21 cellular contexts compared by ENCODE assay signal in the genomic region with DNA sequence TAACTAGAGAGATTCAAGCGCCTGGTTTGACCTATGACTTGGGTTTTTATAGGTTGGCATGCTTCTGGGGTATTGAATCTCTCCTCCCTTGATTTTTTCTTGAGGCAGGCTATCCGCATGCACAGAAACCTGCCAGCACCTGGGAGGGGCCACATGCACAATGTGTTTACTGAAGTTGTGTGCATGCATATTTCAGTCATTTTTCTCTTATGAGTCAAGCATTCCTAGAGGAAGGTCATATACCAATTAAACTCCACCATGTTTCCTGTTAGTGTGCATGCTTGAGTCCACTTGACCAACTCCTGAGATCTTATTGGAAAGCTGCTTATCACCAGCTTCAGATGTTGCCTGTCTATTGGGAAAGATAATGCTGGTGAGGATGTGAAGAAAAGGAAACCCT.
DNase-seq lines count a peak whose midpoint lies in the region; ATAC-seq, FAIRE-seq and TF ChIP-seq lines count a peak whose summit lies in the region.
"Had no signal": no experiment of that assay in that cellular context is flagged by ENCODE, and none has a peak within 500 bp of the region (broad histone marks: within the 10 kb centered on the region; RNA-seq: fewer than 3 reads in every experiment).

No MANE protein-coding gene starts in this region.

- no peaks in the 10 kb centered on the region for H3K27me3 Mint-ChIP-seq in MCF 10A (ENCODE audit: insufficient read depth, unreplicated experiment)
- no peaks in the 10 kb centered on the region for H3K27me3 Mint-ChIP-seq in astrocyte (ENCODE audit: low read depth, unreplicated experiment)
- H3K27me3 Mint-ChIP-seq: B cell had no signal

- H3K36me3 ChIP-seq in mammary epithelial cell (ENCODE audit: insufficient read depth, low read length) (no peaks in the 10 kb centered on the region), astrocyte (ENCODE audit: insufficient read depth, low read length) (no peaks in the 10 kb centered on the region), neuronal stem cell (replicated peaks in 1 of 2; ENCODE audit: control insufficient read depth in 2 of 2, insufficient read depth in 2 of 2, low read length in 2 of 2) (no peaks in the 10 kb centered on the region)

- H3K4me3 Mint-ChIP-seq in MCF 10A (ENCODE audit: unreplicated experiment): no peak overlapping the region
- H3K4me3 Mint-ChIP-seq in astrocyte (ENCODE audit: unreplicated experiment): no peak overlapping the region
- H3K4me3 Mint-ChIP-seq: B cell had no signal

- no TSS peak for BruUV-seq in mammary epithelial cell (replicated peaks; lab: Mats Ljungman, UMichigan)
- no TSS peak for BruUV-seq in MCF 10A (replicated peaks; lab: Mats Ljungman, UMichigan)

- ATAC-seq in HG02970 (IDR thresholded peaks at IDR 0.05; ENCODE audit: low FRiP score, unreplicated experiment): no peak
- ATAC-seq: GM12878, K562 had no signal

- H3K9me3 Mint-ChIP-seq in MCF 10A (ENCODE audit: unreplicated experiment) (no peaks in the 10 kb centered on the region), astrocyte (ENCODE audit: unreplicated experiment) (peaks cover 1% of the 10 kb centered on the region)

- H3K79me1 ChIP-seq in neuronal stem cell (ENCODE audit: low read depth, low read length): no peaks in the 10 kb centered on the region

- CTCF ChIA-PET in mammary epithelial cell (lab: Charles Lee; ENCODE audit: low non-redundant PET) (no interaction called here), MCF 10A (lab: Yijun Ruan, JAX) (no interaction called here)

- H2BK12ac ChIP-seq in neuronal stem cell (ENCODE audit: low read length): no peak overlapping the region

- DNase-seq in mammary epithelial cell (peak; percentile 16), MCF 10A (ENCODE audit: unreplicated experiment) (no peak), astrocyte (ENCODE audit: low read depth) (peak; percentile 46), islet precursor cell (peak; percentile 53), neuronal stem cell (ENCODE audit: low spot score) (no peak), NCI-H2081 treated with DMSO at 0.1 percent for 48 hours (lab: John Stamatoyannopoulos, UW) (no peak), SIG-M5 (lab: John Stamatoyannopoulos, UW) (no peak)
- DNase-seq: 8988T, GM23248, HCEC 1CT, MV-4-11, NCI-H1694 treated with DMSO at 0.1 percent for 48 hours, NCI-H2107, NCI-H2227 treated with DMSO at 0.1 percent for 48 hours, NCI-H510A treated with DMSO at 0.1 percent for 48 hours, NCI-H82 had no signal

- no peak overlapping the region for H3K4ac ChIP-seq in neuronal stem cell (ENCODE audit: low read length)

- H2BK120ac ChIP-seq in neuronal stem cell (ENCODE audit: low read depth, low read length): no peak overlapping the region

- POLR2A ChIA-PET in MCF 10A (lab: Yijun Ruan, JAX): no interaction called here

- H3K79me2 ChIP-seq in mammary epithelial cell (ENCODE audit: insufficient read depth, low read length) (no peaks in the 10 kb centered on the region), astrocyte (ENCODE audit: insufficient read depth, low read length) (no peaks in the 10 kb centered on the region)

- no peaks in the 10 kb centered on the region for H3K36me3 Mint-ChIP-seq in MCF 10A (ENCODE audit: insufficient read depth, unreplicated experiment)
- H3K36me3 Mint-ChIP-seq in astrocyte (ENCODE audit: low read depth, unreplicated experiment): no peaks in the 10 kb centered on the region

- H3K9ac ChIP-seq in mammary epithelial cell (ENCODE audit: insufficient read depth, low read length) (no peak overlapping the region), astrocyte (ENCODE audit: low read length) (no peak overlapping the region), neuronal stem cell (ENCODE audit: low read depth, low read length, poor library complexity) (no peak overlapping the region)
- H3K9ac ChIP-seq: GM23248 had no signal

- H3K27ac Mint-ChIP-seq in MCF 10A (ENCODE audit: low read depth, unreplicated experiment) (no peak overlapping the region), astrocyte (ENCODE audit: unreplicated experiment) (no peak overlapping the region)
- H3K27ac Mint-ChIP-seq: B cell had no signal

- H3K23ac ChIP-seq in neuronal stem cell (ENCODE audit: low read depth, low read length, poor library complexity): no peak overlapping the region

- no peak overlapping the region for H2BK15ac ChIP-seq in neuronal stem cell (ENCODE audit: low read length)

- no peak overlapping the region for H2BK5ac ChIP-seq in neuronal stem cell (ENCODE audit: low read length)

- H3K27ac ChIP-seq in mammary epithelial cell (ENCODE audit: insufficient read depth, low read depth, low read length) (no peak overlapping the region), astrocyte (ENCODE audit: low read depth, low read length) (no peak overlapping the region), neuronal stem cell (replicated peaks; ENCODE audit: low read length) (no peak overlapping the region)
- H3K27ac ChIP-seq: GM23248 had no signal

- no peak overlapping the region for H3K14ac ChIP-seq in neuronal stem cell (ENCODE audit: low read length)

- intact Hi-C loops in mammary epithelial cell (cut with micrococcal nuclease) (no loop called here), MCF 10A (cut with micrococcal nuclease) (no loop called here)

- H4K91ac ChIP-seq in neuronal stem cell (ENCODE audit: low read depth, low read length, poor library complexity): no peak overlapping the region

- dilution Hi-C loops in mammary epithelial cell (cut with HindIII; ENCODE audit: low sequenced_read_pairs): no loop called here

- no peak overlapping the region for H4K8ac ChIP-seq in neuronal stem cell (ENCODE audit: low read depth, low read length)

- H3K9me3 ChIP-seq in mammary epithelial cell (replicated peaks; ENCODE audit: insufficient read depth, low read length) (peaks cover 15% of the 10 kb centered on the region), astrocyte (ENCODE audit: insufficient read depth, low read depth, low read length) (no peaks in the 10 kb centered on the region), neuronal stem cell (replicated peaks in 1 of 2; ENCODE audit: control insufficient read depth in 2 of 2, insufficient read depth in 1 of 2, low read depth in 1 of 2, low read length in 2 of 2) (no peaks in the 10 kb centered on the region)

- no peak overlapping the region for H2AK5ac ChIP-seq in neuronal stem cell (ENCODE audit: low read depth, low read length)

- no peak for FAIRE-seq in astrocyte (lab: Jason Lieb, UNC)
- FAIRE-seq: GM12878, GM19239, K562 had no signal

- H3K4me3 ChIP-seq in mammary epithelial cell (replicated peaks in 1 of 3; ENCODE audit: insufficient read depth in 1 of 3, low read depth in 2 of 3, low read length in 3 of 3) (no peak overlapping the region), astrocyte (ENCODE audit: insufficient read depth, low read depth, low read length) (no peak overlapping the region), neuronal stem cell (ENCODE audit: low read length in 2 of 2) (no peak overlapping the region)
- H3K4me3 ChIP-seq: GM12878, GM23248, K562 had no signal

- no peak overlapping the region for H3K4me2 ChIP-seq in mammary epithelial cell (ENCODE audit: insufficient read depth, low read depth, low read length)
- no peak overlapping the region for H3K4me2 ChIP-seq in astrocyte (ENCODE audit: low read length)
- H3K4me2 ChIP-seq in neuronal stem cell (ENCODE audit: insufficient read depth, low read length, poor library complexity, severe bottlenecking): no peak overlapping the region

- 50% methylated on average over 2 of the region's 2 CpGs for WGBS in mammary epithelial cell (ENCODE audit: low coverage, missing lambda C conversion rate)
- no CpG with 5 or more reads among the region's 2 CpGs for WGBS in neuronal stem cell (ENCODE audit: extremely low coverage in 2 of 2, insufficient read length in 2 of 2, insufficient replicate concordance in 1 of 2), 2 donors

- no peaks in the 10 kb centered on the region for H3K4me1 ChIP-seq in mammary epithelial cell (ENCODE audit: insufficient read depth, low read length)
- no peaks in the 10 kb centered on the region for H3K4me1 ChIP-seq in astrocyte (ENCODE audit: insufficient read depth, low read length)
- H3K4me1 ChIP-seq in neuronal stem cell (ENCODE audit: control insufficient read depth in 2 of 2, insufficient read depth in 1 of 2, low read depth in 1 of 2, low read length in 2 of 2): no peaks in the 10 kb centered on the region

- H2AFZ ChIP-seq in mammary epithelial cell (ENCODE audit: low read depth, low read length) (no peak overlapping the region), astrocyte (ENCODE audit: low read depth, low read length) (no peak overlapping the region), neuronal stem cell (ENCODE audit: low read length) (no peak overlapping the region)
- H2AFZ ChIP-seq: GM23248 had no signal

- in situ Hi-C loops in mammary epithelial cell (cut with MboI; ENCODE audit: low sequenced_read_pairs in 2 of 2): no loop called here

- no peaks in the 10 kb centered on the region for H4K20me1 ChIP-seq in mammary epithelial cell (ENCODE audit: insufficient read depth, low read length)
- no peaks in the 10 kb centered on the region for H4K20me1 ChIP-seq in astrocyte (ENCODE audit: insufficient read depth, low read length)

- TF ChIP-seq CTCF in mammary epithelial cell (conservative IDR thresholded peaks at IDR 0.05 in 1 of 2, IDR thresholded peaks at IDR 0.05 in 1 of 2; ENCODE audit: extremely low read depth in 1 of 2, insufficient read depth in 1 of 2, low read depth in 1 of 2, low read length in 2 of 2) (no peak), MCF 10A (IDR thresholded peaks at IDR 0.05; ENCODE audit: unreplicated experiment) (no peak), astrocyte (IDR thresholded peaks at IDR 0.05; ENCODE audit: insufficient read depth, low read depth, low read length) (no peak)

- no peak overlapping the region for H3K18ac ChIP-seq in neuronal stem cell (ENCODE audit: low read length)

- H3K4me1 Mint-ChIP-seq in MCF 10A (ENCODE audit: insufficient read depth, unreplicated experiment): no peaks in the 10 kb centered on the region
- peaks cover 16% of the 10 kb centered on the region for H3K4me1 Mint-ChIP-seq in astrocyte (ENCODE audit: low read depth, unreplicated experiment)
- H3K4me1 Mint-ChIP-seq: B cell had no signal

- H3K27me3 ChIP-seq in mammary epithelial cell (ENCODE audit: insufficient read depth, low read length) (no peaks in the 10 kb centered on the region), astrocyte (ENCODE audit: insufficient read depth, low read length) (no peaks in the 10 kb centered on the region), neuronal stem cell (ENCODE audit: control insufficient read depth in 3 of 3, insufficient read depth in 3 of 3, low read depth in 1 of 3, low read length in 3 of 3) (no peaks in the 10 kb centered on the region)

Comparison
In these comparisons a context has a peak if more than half of its experiments do, and no peak if none do; other contexts are left out.
1. DNase-seq: peak in mammary epithelial cell (single experiment), astrocyte (single experiment) and islet precursor cell (single experiment); none in MCF 10A (single experiment), neuronal stem cell (single experiment), NCI-H2081 treated with DMSO at 0.1 percent for 48 hours (single experiment) and SIG-M5 (single experiment).